7 cellular contexts compared by ENCODE assay signal in genomic region chr1:116607463-116607862, GRCh38. TPM values are rescaled to one million over a fixed set of nuclear protein-coding genes. Genes with fewer than 3 reads are reported as not detected.
DNase-seq lines count a peak whose midpoint lies in the region; ATAC-seq, FAIRE-seq and TF ChIP-seq lines count a peak whose summit lies in the region.
"Not testable (repeated sequence)": the region's sequence is repeated elsewhere in the genome, so short reads cannot be mapped to it uniquely, and the experiment has no call there.

No MANE protein-coding gene starts in this region.

- ATAC-seq in activated B cell treated with CpG ODN at 0.5 μM for 24 hours (ENCODE audit: low read depth); activated T-cell treated with anti-CD3 and anti-CD28 coated beads, Interleukin-2, amount 50 U/mL, for 72 hours (replicated peaks in 1 of 2); stimulated activated naive B cell treated with anti-CD40 and anti-IgM and Interleukin-4, amounts not matched to agents 10 μg/mL and 1 μg/mL and 100 μg/mL, for 72 hours (replicated peaks): not testable (repeated sequence)
- 0 out of 3 replicates have a peak, but pooled peaks have one; percentile 12 for ATAC-seq in GM12878
- ATAC-seq in Right ventricle myocardium superior (ENCODE audit: poor library complexity), result peak; percentile 62
- ATAC-seq in lower lobe of right lung, result peak; percentile 27 to 81

- not testable (repeated sequence) for H3K79me2 ChIP-seq in GM12878 (ENCODE audit: control insufficient read depth, insufficient read depth, low read length)

- H3K4me3 Mint-ChIP-seq in CD14-positive monocyte, result not testable (repeated sequence)
- peak overlapping the region; percentile 41 for H3K4me3 Mint-ChIP-seq in activated B cell treated with CpG ODN at 0.5 μM for 24 hours
- peak overlapping the region; percentile 56 to 73 for H3K4me3 Mint-ChIP-seq in activated T-cell treated with anti-CD3 and anti-CD28 coated beads, Interleukin-2, amount 50 U/mL, for 72 hours
- peak overlapping the region; percentile 23 to 46 for H3K4me3 Mint-ChIP-seq in stimulated activated naive B cell treated with anti-CD40 and anti-IgM and Interleukin-4, amounts not matched to agents 10 μg/mL and 1 μg/mL and 100 μg/mL, for 72 hours

- H3K36me3 Mint-ChIP-seq in CD14-positive monocyte; activated B cell treated with CpG ODN at 0.5 μM for 24 hours (ENCODE audit: low read depth); activated T-cell treated with anti-CD3 and anti-CD28 coated beads, Interleukin-2, amount 50 U/mL, for 72 hours (ENCODE audit: insufficient read depth in 2 of 2): not testable (repeated sequence)
- H3K36me3 Mint-ChIP-seq in stimulated activated naive B cell treated with anti-CD40 and anti-IgM and Interleukin-4, amounts not matched to agents 10 μg/mL and 1 μg/mL and 100 μg/mL, for 72 hours, result peaks cover 35 to 58% of the 10 kb centered on the region in 2 donors

- in situ Hi-C loops in GM12878 (cut with MboI), result not testable (repeated sequence)

- H3K27ac Mint-ChIP-seq in CD14-positive monocyte (peak overlapping the region; percentile 41 to 97 (median 80)), activated B cell treated with CpG ODN at 0.5 μM for 24 hours (peak overlapping the region; percentile 80)
- not testable (repeated sequence) for H3K27ac Mint-ChIP-seq in activated T-cell treated with anti-CD3 and anti-CD28 coated beads, Interleukin-2, amount 50 U/mL, for 72 hours
- peak overlapping the region; percentile 91 for H3K27ac Mint-ChIP-seq in stimulated activated naive B cell treated with anti-CD40 and anti-IgM and Interleukin-4, amounts not matched to agents 10 μg/mL and 1 μg/mL and 100 μg/mL, for 72 hours

- not testable (repeated sequence) for H3K27me3 Mint-ChIP-seq in CD14-positive monocyte (ENCODE audit: low read depth in 3 of 3); activated B cell treated with CpG ODN at 0.5 μM for 24 hours; activated T-cell treated with anti-CD3 and anti-CD28 coated beads, Interleukin-2, amount 50 U/mL, for 72 hours (ENCODE audit: low read depth); stimulated activated naive B cell treated with anti-CD40 and anti-IgM and Interleukin-4, amounts not matched to agents 10 μg/mL and 1 μg/mL and 100 μg/mL, for 72 hours

- not testable (repeated sequence) for H4K20me1 ChIP-seq in GM12878 (ENCODE audit: control insufficient read depth, insufficient read depth)

- H3K4me1 Mint-ChIP-seq in CD14-positive monocyte (peaks cover 66% of the 10 kb centered on the region), activated B cell treated with CpG ODN at 0.5 μM for 24 hours (peaks cover 34% of the 10 kb centered on the region)
- H3K4me1 Mint-ChIP-seq in activated T-cell treated with anti-CD3 and anti-CD28 coated beads, Interleukin-2, amount 50 U/mL, for 72 hours (ENCODE audit: low read depth), result peaks cover 54% of the 10 kb centered on the region
- peaks cover 40 to 54% of the 10 kb centered on the region in 2 donors for H3K4me1 Mint-ChIP-seq in stimulated activated naive B cell treated with anti-CD40 and anti-IgM and Interleukin-4, amounts not matched to agents 10 μg/mL and 1 μg/mL and 100 μg/mL, for 72 hours

- not testable (repeated sequence) for DNase-seq in CD14-positive monocyte (ENCODE audit: low spot score); activated B cell treated with CpG ODN at 0.5 μM for 24 hours; activated T-cell treated with anti-CD3 and anti-CD28 coated beads, Interleukin-2, amount 50 U/mL, for 72 hours; GM12878 (ENCODE audit: low read depth, low spot score); Right ventricle myocardium superior; lower lobe of right lung; stimulated activated naive B cell treated with anti-CD40 and anti-IgM and Interleukin-4, amounts not matched to agents 10 μg/mL and 1 μg/mL and 100 μg/mL, for 72 hours

- POLR2A ChIA-PET in activated B cell treated with CpG ODN at 0.5 μM for 24 hours (lab: Charles Lee); GM12878 (lab: Charles Lee): not testable (repeated sequence)

- not testable (repeated sequence) for H3K9ac ChIP-seq in GM12878 (ENCODE audit: control insufficient read depth, insufficient read depth, low read length)

- TF ChIP-seq EP300 in GM12878 (IDR thresholded peaks at IDR 0.05; ENCODE audit: borderline replicate concordance in 1 of 2, control insufficient read depth in 1 of 2, low read depth in 2 of 2, low read length in 2 of 2), result not testable (repeated sequence)

- SMC1A ChIA-PET in GM12878 (lab: Charles Lee; ENCODE audit: uncharacterized antibody, unreplicated experiment), result interaction anchor here (0.8 kb wide), 1 partner anchor 20 kb away, joined by 3 read pairs; no protein-coding TSS in a partner anchor

- H3K9me3 ChIP-seq in GM12878 (replicated peaks; ENCODE audit: control insufficient read depth, insufficient read depth, low read length); lower lobe of right lung: not testable (repeated sequence)

- H3K27me3 ChIP-seq in GM12878 (replicated peaks in 1 of 2; ENCODE audit: control insufficient read depth in 2 of 2, insufficient read depth in 2 of 2, low read length in 1 of 2); lower lobe of right lung (ENCODE audit: low read depth): not testable (repeated sequence)

- not testable (repeated sequence) for FAIRE-seq in GM12878 (lab: Jason Lieb, UNC)

- H3K4me2 ChIP-seq in GM12878 (ENCODE audit: control insufficient read depth, insufficient read depth), result not testable (repeated sequence)

- not testable (repeated sequence) for H3K36me3 ChIP-seq in GM12878 (ENCODE audit: control insufficient read depth in 2 of 2, insufficient read depth in 2 of 2, low read length in 1 of 2); lower lobe of right lung

- H2AFZ ChIP-seq in GM12878 (ENCODE audit: control insufficient read depth, low read depth, low read length), result not testable (repeated sequence)

- not testable (repeated sequence) for H3K4me3 ChIP-seq in GM12878, lower lobe of right lung

- not testable (repeated sequence) for TF ChIP-seq POLR2A in GM12878 (IDR thresholded peaks at IDR 0.05; ENCODE audit: low read depth, low read length)

- CTCF ChIA-PET in activated B cell treated with CpG ODN at 0.5 μM for 24 hours (lab: Charles Lee), result interaction anchor here (1.2 kb wide), 1 partner anchor 11 kb away, joined by 3 read pairs; no protein-coding TSS in a partner anchor
- CTCF ChIA-PET in GM12878 (lab: Yijun Ruan, JAX), result not testable (repeated sequence)

- TF ChIP-seq RAD21 in GM12878 (IDR thresholded peaks at IDR 0.05; ENCODE audit: insufficient read depth, low read depth, low read length), result not testable (repeated sequence)

- not testable (repeated sequence) for H3K27ac ChIP-seq in GM12878 (ENCODE audit: control insufficient read depth, insufficient read depth); lower lobe of right lung

- H3K4me1 ChIP-seq in GM12878 (ENCODE audit: control insufficient read depth, insufficient read depth, low read length); lower lobe of right lung: not testable (repeated sequence)

- not testable (repeated sequence) for BruUV-seq in GM12878 (replicated peaks; lab: Mats Ljungman, UMichigan)

- not testable (repeated sequence) for H3K9me3 Mint-ChIP-seq in CD14-positive monocyte; activated B cell treated with CpG ODN at 0.5 μM for 24 hours; activated T-cell treated with anti-CD3 and anti-CD28 coated beads, Interleukin-2, amount 50 U/mL, for 72 hours; stimulated activated naive B cell treated with anti-CD40 and anti-IgM and Interleukin-4, amounts not matched to agents 10 μg/mL and 1 μg/mL and 100 μg/mL, for 72 hours

- 63% methylated on average over 1 of the region's 1 CpG for WGBS in GM12878 (ENCODE audit: insufficient coverage, insufficient replicate concordance, low lambda C conversion rate, missing lambda C conversion rate)

- intact Hi-C loops in CD14-positive monocyte (cut with micrococcal nuclease); activated B cell treated with CpG ODN at 0.5 μM for 24 hours (cut with micrococcal nuclease); GM12878 (cut with micrococcal nuclease; ENCODE audit: unreplicated experiment); Right ventricle myocardium superior (cut with DNase I); lower lobe of right lung (cut with DNase I): not testable (repeated sequence)

- RAD21 ChIA-PET in GM12878 (lab: Charles Lee; ENCODE audit: unreplicated experiment), result interaction anchor here (0.9 kb wide), 1 partner anchor 65 kb away, joined by 3 read pairs; no protein-coding TSS in a partner anchor

- TF ChIP-seq CTCF in CD14-positive monocyte (IDR thresholded peaks at IDR 0.05); activated B cell treated with CpG ODN at 0.5 μM for 24 hours (IDR thresholded peaks at IDR 0.05); GM12878 (IDR thresholded peaks at IDR 0.05 in 2 of 3, conservative IDR thresholded peaks at IDR 0.05 in 1 of 3; ENCODE audit: control insufficient read depth in 2 of 3, extremely low read depth in 1 of 3, insufficient read depth in 1 of 3, low read depth in 3 of 3, low read length in 3 of 3); lower lobe of right lung (IDR thresholded peaks at IDR 0.05): not testable (repeated sequence)

RNA-seq across cellular contexts. Expression of gene CD58, which starts 36.6 kb away (rescaled TPM):
- 100 to 1,000 TPM; 128 to 168 TPM for polyA plus RNA-seq in CD14-positive monocyte
- total RNA-seq in activated B cell treated with CpG ODN at 0.5 μM for 24 hours, result 146 and 160 TPM in 2 replicates
- 10 to 100 TPM; 15.4 to 32.7 TPM for total RNA-seq in activated T-cell treated with anti-CD3 and anti-CD28 coated beads, Interleukin-2, amount 50 U/mL, for 72 hours
- total RNA-seq in GM12878 (2013; cell fraction: nucleolus; rRNA removed), result 332 and 350 TPM in 2 replicates
- total RNA-seq in GM12878 (2014; rRNA removed), result 105 and 127 TPM in 2 replicates
- 130 and 131 TPM in 2 replicates for total RNA-seq in GM12878 (2014; rRNA removed; fragmentation: Illumina TruSeq; extraction: Trizol)
- total RNA-seq in GM12878 (2021), result 67.7 and 70.4 TPM in 2 replicates
- 53.2 TPM for polyA plus RNA-seq in GM12878 (2011; ENCODE audit: low read depth)
- 172 and 229 TPM in 2 replicates for polyA plus RNA-seq in GM12878 (2011; rRNA removed)
- polyA plus RNA-seq in GM12878 (2011; cell fraction: cytosol; rRNA removed), result 60.9 and 69.0 TPM in 2 replicates
- polyA plus RNA-seq in GM12878 (2011; cell fraction: nucleus; rRNA removed), result 101 and 112 TPM in 2 replicates
- 83.8 and 106 TPM in 2 replicates for polyA plus RNA-seq in GM12878 (2012)
- polyA plus RNA-seq in GM12878 (2014; fragmentation: Illumina TruSeq; extraction: Trizol), result 164 and 219 TPM in 2 replicates
- polyA plus RNA-seq in GM12878 (2014; fragmentation: Nextera tagmentation; extraction: Ambion mirVana), result 100 to 1,000 TPM; 110 to 125 TPM
- polyA plus RNA-seq in GM12878 (2014; rRNA removed), result 95.3 and 128 TPM in 2 replicates
- 100 to 1,000 TPM; 241 to 252 TPM for polyA plus RNA-seq in GM12878 (2016; fragmentation: Nextera tagmentation; extraction: Ambion mirVana)
- 56.7 and 124 TPM in 2 replicates for polyA minus RNA-seq in GM12878 (2011; rRNA and poly(A)+ RNA removed)
- polyA minus RNA-seq in GM12878 (2011; cell fraction: cytosol; rRNA and poly(A)+ RNA removed), result 24.1 and 29.8 TPM in 2 replicates
- polyA minus RNA-seq in GM12878 (2011; cell fraction: nucleus; rRNA and poly(A)+ RNA removed), result 84.6 and 101 TPM in 2 replicates
- total RNA-seq in Right ventricle myocardium superior, result 31.3 TPM
- 39.5 TPM for total RNA-seq in lower lobe of right lung
